ENCODE assay signal across 15 cellular contexts in genomic region chr6:3773696-3774298, GRCh38. TPM values are rescaled to one million over a fixed set of nuclear protein-coding genes. Genes with fewer than 3 reads are reported as not detected.
DNase-seq lines count a peak whose midpoint lies in the region; ATAC-seq and TF ChIP-seq lines count a peak whose summit lies in the region.
"Had no signal": no experiment of that assay in that cellular context is flagged by ENCODE, and none has a peak within 500 bp of the region (broad histone marks: within the 10 kb centered on the region; RNA-seq: fewer than 3 reads in every experiment).

No MANE protein-coding gene starts in this region.

- intact Hi-C loops in ovary (cut with DNase I) = no loop called here

- DNase-seq in DMS79 treated with DMSO at 0.1 percent for 48 hours (lab: John Stamatoyannopoulos, UW) (peak; percentile 40), fibroblast of peridontal ligament (ENCODE audit: extremely low read depth) (peak; percentile 91), ovary (peak; percentile 35 to 67 (median 44)), NCI-H526 (lab: John Stamatoyannopoulos, UW) (no peak), G401 (ENCODE audit: low spot score) (no peak), GM13976 (ENCODE audit: low spot score) (no peak), hippocampal formation (lab: John Stamatoyannopoulos, UW) (no peak)
- DNase-seq: activated B cell treated with CpG ODN at 0.5 μM for 24 hours; activated naive CD4-positive, alpha-beta T cell treated with anti-CD3 and anti-CD28 coated beads, Interleukin-2, amount 10 ng/mL, durations not matched to agents 7 days and 5 days; CD4-positive, alpha-beta T cell; retina; stimulated activated naive CD8-positive, alpha-beta T cell treated with anti-CD3 and anti-CD28 coated beads, Interleukin-15, Interleukin-2, amounts not matched to agents 100 U/mL and 50 U/mL, for 24 hours; T-cell had no signal

- TF ChIP-seq EP300 in ovary (IDR thresholded peaks at IDR 0.05) = no peak

- no peaks in the 10 kb centered on the region for H3K9me3 ChIP-seq in ovary

- ATAC-seq in SK-N-SH treated with all-trans-retinoic acid at 6 μM for 48 hours = no peak
- ATAC-seq: stimulated activated naive CD8-positive, alpha-beta T cell treated with anti-CD3 and anti-CD28 coated beads, Interleukin-15, Interleukin-2, amounts not matched to agents 100 U/mL and 50 U/mL, for 24 hours; T-cell had no signal

- no peak for TF ChIP-seq POLR2A in ovary (IDR thresholded peaks at IDR 0.05)

- in situ Hi-C loops in G401 (cut with HindIII; ENCODE audit: low sequenced_read_pairs) = no loop called here
- in situ Hi-C loops in GM13976 (cut with MboI; ENCODE audit: low sequenced_read_pairs, unreplicated experiment) = no loop called here

- no peak overlapping the region for H3K27ac ChIP-seq in ovary

- 57 to 67% (median 66%) methylated on average over 7 of the region's 7 CpGs for WGBS in ovary, 3 donors

- TF ChIP-seq CTCF in ovary (IDR thresholded peaks at IDR 0.05) (no peak), GM13976 (IDR thresholded peaks at IDR 0.05; ENCODE audit: borderline replicate concordance, control extremely low read depth, extremely low read depth, insufficient read depth, missing control alignments) (no peak)

- H3K4me3 ChIP-seq in ovary = no peak overlapping the region

- peaks cover 1% of the 10 kb centered on the region for H3K4me1 ChIP-seq in ovary (ENCODE audit: insufficient read depth)

- no peaks in the 10 kb centered on the region for H3K36me3 ChIP-seq in ovary

- H3K27me3 ChIP-seq in ovary = no peaks in the 10 kb centered on the region

TF ChIP-seq in SK-N-SH treated with all-trans-retinoic acid at 6 μM for 48 hours, 23 proteins besides CTCF, POLR2A, EP300 and RAD21:
- TF ChIP-seq ZNF70 (CRISPR knock-in tag; IDR thresholded peaks at IDR 0.05) (no peak), GLIS3 (CRISPR knock-in tag; IDR thresholded peaks at IDR 0.05) (no peak), PATZ1 (CRISPR knock-in tag; IDR thresholded peaks at IDR 0.05; ENCODE audit: borderline replicate concordance) (no peak), BACH2 (CRISPR knock-in tag; IDR thresholded peaks at IDR 0.05; ENCODE audit: borderline replicate concordance) (no peak), ZFP30 (CRISPR knock-in tag; IDR thresholded peaks at IDR 0.05) (no peak), CREB5 (CRISPR knock-in tag; IDR thresholded peaks at IDR 0.05; ENCODE audit: low read depth) (no peak), ESRRG (CRISPR knock-in tag; IDR thresholded peaks at IDR 0.05) (no peak), ZNF565 (CRISPR knock-in tag; conservative IDR thresholded peaks at IDR 0.05; ENCODE audit: low read depth) (no peak), ZNF8 (CRISPR knock-in tag; IDR thresholded peaks at IDR 0.05) (no peak), RARB (CRISPR knock-in tag; IDR thresholded peaks at IDR 0.05) (no peak; the same call in 1 of the 2 replicates), ISL1 (CRISPR knock-in tag; IDR thresholded peaks at IDR 0.05) (peak; percentile 47; the same call in 1 of the 2 replicates), TCF4 (CRISPR knock-in tag; IDR thresholded peaks at IDR 0.05; ENCODE audit: borderline replicate concordance) (no peak), CSDC2 (CRISPR knock-in tag; IDR thresholded peaks at IDR 0.05) (0 out of 2 replicates have a peak, but pooled peaks have one; percentile 79), PPARA (CRISPR knock-in tag; IDR thresholded peaks at IDR 0.05; ENCODE audit: borderline replicate concordance) (no peak), TSHZ2 (CRISPR knock-in tag; IDR thresholded peaks at IDR 0.05) (no peak), SNAI2 (CRISPR knock-in tag; IDR thresholded peaks at IDR 0.05) (no peak), CSRNP3 (CRISPR knock-in tag; IDR thresholded peaks at IDR 0.05) (no peak)

RNA-seq across cellular contexts. Expression of gene PXDC1, which starts 22.3 kb away (rescaled TPM):
- total RNA-seq in ovary = 10 to 100 TPM; 16.1 to 49.4 (median 23.4) TPM
- 10 to 100 TPM; 23.1 to 35.1 TPM for polyA plus RNA-seq in ovary
- total RNA-seq in G401 (2014; rRNA removed; shearing (Covaris generic)) = 1.4 and 2.1 TPM in 2 replicates
- total RNA-seq: OCI-LY7 had no signal

Comparison
In these comparisons a context has a peak if more than half of its experiments do, and no peak if none do; other contexts are left out.
1. DNase-seq: peak in DMS79 treated with DMSO at 0.1 percent for 48 hours (single experiment), fibroblast of peridontal ligament (single experiment) and ovary (5 of 5); none in NCI-H526 (0 of 2), G401 (single experiment), GM13976 (single experiment) and hippocampal formation (0 of 2).